ENCODE assay signal across 18 cellular contexts in genomic region chr3:129252748-129253147, GRCh38.
"Had no signal": no experiment of that assay in that cellular context is flagged by ENCODE, and none has a peak within 500 bp of the region (broad histone marks: within the 10 kb centered on the region; RNA-seq: fewer than 3 reads in every experiment).

No MANE protein-coding gene starts in this region.

- H3K27ac ChIP-seq: gastrocnemius medialis, heart right ventricle, lower lobe of right lung, parathyroid adenoma, tibial artery, uterus had no signal

- H3K27ac Mint-ChIP-seq: dendritic cell treated with granulocyte-macrophage colony-stimulating factor and Interleukin-4, amounts not matched to agents 40 ng/mL and 50 ng/mL, for 4 days; WTC11 had no signal

- H3K4me3 Mint-ChIP-seq: dendritic cell treated with granulocyte-macrophage colony-stimulating factor and Interleukin-4, amounts not matched to agents 40 ng/mL and 50 ng/mL, for 4 days; WTC11 had no signal

- H3K27me3 ChIP-seq: gastrocnemius medialis, heart right ventricle, tibial artery, uterus had no signal

- DNase-seq: activated CD4-positive, alpha-beta T cell treated with anti-CD3 and anti-CD28 coated beads for 48 hours; activated CD8-positive, alpha-beta memory T cell treated with anti-CD3 and anti-CD28 coated beads for 24 hours; activated effector memory CD4-positive, alpha-beta T cell treated with Interleukin-2 at 50 U/mL for 16 hours; cerebellar nuclear complex; effector memory CD4-positive, alpha-beta T cell; gastrocnemius medialis; heart right ventricle; left colon; lower lobe of right lung; midbrain; stimulated activated CD4-positive, alpha-beta T cell treated with anti-CD3 and anti-CD28 coated beads, Interleukin-12 subunit alpha, Interleukin-12 subunit beta, amount 100 ng/mL, for 4 hours; stimulated activated CD4-positive, alpha-beta T cell treated with anti-CD3 and anti-CD28 coated beads, Interleukin-2, amount 100 ng/mL, for 24 hours; tibial artery; uterus had no signal

- H2AFZ ChIP-seq: parathyroid adenoma had no signal

- ATAC-seq: activated naive CD4-positive, alpha-beta T cell treated with anti-CD3 and anti-CD28 coated beads, Interleukin-2, amount 50 U/mL, for 72 hours; gastrocnemius medialis; heart right ventricle; left colon; lower lobe of right lung; WTC11 had no signal

- H3K4me3 ChIP-seq: gastrocnemius medialis, heart right ventricle, lower lobe of right lung, tibial artery, uterus had no signal

- H3K9me3 Mint-ChIP-seq: activated naive CD4-positive, alpha-beta T cell treated with anti-CD3 and anti-CD28 coated beads, Interleukin-2, amount 50 U/mL, for 72 hours; dendritic cell treated with granulocyte-macrophage colony-stimulating factor and Interleukin-4, amounts not matched to agents 40 ng/mL and 50 ng/mL, for 4 days; WTC11 had no signal

- H3K9ac ChIP-seq: parathyroid adenoma had no signal

- H3K36me3 ChIP-seq: uterus had no signal

- H3K27me3 Mint-ChIP-seq: dendritic cell treated with granulocyte-macrophage colony-stimulating factor and Interleukin-4, amounts not matched to agents 40 ng/mL and 50 ng/mL, for 4 days had no signal

- H3K9me3 ChIP-seq: gastrocnemius medialis, heart right ventricle, lower lobe of right lung, tibial artery, uterus had no signal
